In the genomic region with DNA sequence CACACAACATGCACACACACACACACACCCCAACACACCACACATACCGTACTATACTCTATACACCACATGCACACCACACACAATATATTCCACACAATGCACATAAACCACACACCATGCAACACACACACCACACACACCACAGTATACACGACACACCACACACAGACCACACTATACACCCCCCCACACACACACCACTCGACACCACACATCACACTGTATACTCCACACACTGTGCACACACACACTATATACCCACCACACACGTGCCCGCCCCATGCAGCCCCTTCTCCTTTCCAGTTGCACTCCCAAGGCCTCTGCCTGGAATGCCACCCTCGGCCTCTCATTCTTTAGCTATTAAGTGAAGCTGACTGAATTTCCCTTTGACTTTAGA, we compare ENCODE assay signal across 21 cellular contexts.
"Had no signal": no experiment of that assay in that cellular context is flagged by ENCODE, and none has a peak within 500 bp of the region (broad histone marks: within the 10 kb centered on the region; RNA-seq: fewer than 3 reads in every experiment).

No MANE protein-coding gene starts in this region.

- ATAC-seq: left lobe of liver; naive thymus-derived CD8-positive, alpha-beta T cell; right lobe of liver had no signal

- H3K4me1 ChIP-seq: right lobe of liver, testis, tibial artery, uterus had no signal

- DNase-seq: cerebellar nuclear complex; dorsolateral prefrontal cortex; effector CD4-positive, alpha-beta T cell; kidney; mesendoderm; midbrain; naive thymus-derived CD8-positive, alpha-beta T cell; right lobe of liver; small intestine; stimulated activated CD4-positive, alpha-beta T cell treated with anti-CD3 and anti-CD28 coated beads, Interleukin-15, amount 100 ng/mL, for 24 hours; stimulated activated CD4-positive, alpha-beta T cell treated with anti-CD3 and anti-CD28 coated beads, Interleukin-2, amount 100 ng/mL, for 48 hours; stimulated activated naive CD4-positive, alpha-beta T cell; substantia nigra; testis; tibial artery; upper lobe of left lung; uterus had no signal

- H3K9ac ChIP-seq: parathyroid adenoma had no signal

- H3K27me3 Mint-ChIP-seq: progenitor cell of endocrine pancreas had no signal

- H3K79me2 ChIP-seq: parathyroid adenoma had no signal

- H3K27ac ChIP-seq: dorsolateral prefrontal cortex, parathyroid adenoma, right lobe of liver, testis, tibial artery, upper lobe of left lung, uterus had no signal

- H3K27me3 ChIP-seq: dorsolateral prefrontal cortex, right lobe of liver, testis, tibial artery, upper lobe of left lung, uterus had no signal

- FAIRE-seq: frontal cortex, kidney, small intestine had no signal

- H3K4me3 Mint-ChIP-seq: naive thymus-derived CD8-positive, alpha-beta T cell had no signal

- H3K9me3 Mint-ChIP-seq: naive thymus-derived CD8-positive, alpha-beta T cell had no signal

- H3K27ac Mint-ChIP-seq: naive thymus-derived CD8-positive, alpha-beta T cell; progenitor cell of endocrine pancreas had no signal

- H3K9me3 ChIP-seq: right lobe of liver, testis, tibial artery, upper lobe of left lung, uterus had no signal

- H3K4me3 ChIP-seq: dorsolateral prefrontal cortex, right lobe of liver, testis, tibial artery, upper lobe of left lung, uterus had no signal

- H3K36me3 Mint-ChIP-seq: naive thymus-derived CD8-positive, alpha-beta T cell had no signal

- H3K36me3 ChIP-seq: right lobe of liver, tibial artery, upper lobe of left lung, uterus had no signal

- H2AFZ ChIP-seq: parathyroid adenoma had no signal
